In genomic region chr2:218882866-218883366, GRCh38 we compare ENCODE assay signal across 1 cellular context.
TF ChIP-seq lines count a peak whose summit lies in the region.

No MANE protein-coding gene starts in this region.

TF ChIP-seq in IMR-90, 13 proteins besides CTCF, POLR2A, EP300 and RAD21 (continued from another document):
- no peak for TF ChIP-seq MAZ (IDR thresholded peaks at IDR 0.05; ENCODE audit: borderline replicate concordance, low read depth, low read length)
- no peak for TF ChIP-seq BHLHE40 (IDR thresholded peaks at IDR 0.05; ENCODE audit: low read depth, low read length)
- TF ChIP-seq FOS (IDR thresholded peaks at IDR 0.05; ENCODE audit: low read depth, low read length) = no peak
- no peak for TF ChIP-seq MAFK (IDR thresholded peaks at IDR 0.05; ENCODE audit: low read depth, low read length)
- TF ChIP-seq RFX5 (IDR thresholded peaks at IDR 0.05; ENCODE audit: low read depth, low read length) = no peak
- TF ChIP-seq, protein P1, sequence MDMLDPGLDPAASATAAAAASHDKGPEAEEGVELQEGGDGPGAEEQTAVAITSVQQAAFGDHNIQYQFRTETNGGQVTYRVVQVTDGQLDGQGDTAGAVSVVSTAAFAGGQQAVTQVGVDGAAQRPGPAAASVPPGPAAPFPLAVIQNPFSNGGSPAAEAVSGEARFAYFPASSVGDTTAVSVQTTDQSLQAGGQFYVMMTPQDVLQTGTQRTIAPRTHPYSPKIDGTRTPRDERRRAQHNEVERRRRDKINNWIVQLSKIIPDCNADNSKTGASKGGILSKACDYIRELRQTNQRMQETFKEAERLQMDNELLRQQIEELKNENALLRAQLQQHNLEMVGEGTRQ (IDR thresholded peaks at IDR 0.05; ENCODE audit: low read depth, low read length) = no peak
- no peak for TF ChIP-seq CEBPB (IDR thresholded peaks at IDR 0.05; ENCODE audit: low read depth, low read length)
- no peak for TF ChIP-seq MXI1 (IDR thresholded peaks at IDR 0.05; ENCODE audit: borderline replicate concordance, low read depth, low read length)
